In genomic region chr3:150469031-150469930, GRCh38 we compare ENCODE assay signal across 8 cellular contexts.
A peak's percentile ranks its signal among the peaks of the same experiment; 100 is the strongest.
DNase-seq lines count a peak whose midpoint lies in the region; ATAC-seq, FAIRE-seq and TF ChIP-seq lines count a peak whose summit lies in the region.
"Had no signal": no experiment of that assay in that cellular context is flagged by ENCODE, and none has a peak within 500 bp of the region (broad histone marks: within the 10 kb centered on the region; RNA-seq: fewer than 3 reads in every experiment).

No MANE protein-coding gene starts in this region.

- no peak for TF ChIP-seq CTCF in right lobe of liver (IDR thresholded peaks at IDR 0.05)
- TF ChIP-seq CTCF in D721Med (IDR thresholded peaks at IDR 0.05; ENCODE audit: insufficient read depth, missing control alignments) = no peak

- FAIRE-seq in HTR-8/SVneo (lab: Jason Lieb, UNC) (peak; percentile 83), D721Med (lab: Jason Lieb, UNC) (no peak)

- peak; percentile 84 for DNase-seq in HTR-8/SVneo (ENCODE audit: insufficient read length, low spot score)
- DNase-seq in brain pericyte (ENCODE audit: low read depth, low spot score) = peak; percentile 55
- DNase-seq in right lobe of liver = peak in 1 of 3 donors; percentile 21
- no peak for DNase-seq in D721Med (ENCODE audit: insufficient read length, low spot score)
- no peak for DNase-seq in NCI-H2227 (lab: John Stamatoyannopoulos, UW; ENCODE audit: unreplicated experiment)
- DNase-seq in activated CD4-positive, alpha-beta T cell treated with anti-CD3 and anti-CD28 coated beads for 4 hours = no peak
- DNase-seq: activated CD4-positive, alpha-beta T cell treated with anti-CD3 and anti-CD28 coated beads for 1 hour had no signal

- WGBS in right lobe of liver (ENCODE audit: insufficient coverage, low coverage, low lambda C conversion rate, missing lambda C conversion rate) = 83% methylated on average over 9 of the region's 15 CpGs
- 81% methylated on average over 15 of the region's 15 CpGs for WGBS in urinary bladder

- no peaks in the 10 kb centered on the region for H3K9me3 ChIP-seq in right lobe of liver

- no peak overlapping the region for H3K4me3 ChIP-seq in right lobe of liver
- no peak overlapping the region for H3K4me3 ChIP-seq in urinary bladder (ENCODE audit: low read depth, low read length)

- no peak for TF ChIP-seq POLR2A in right lobe of liver (IDR thresholded peaks at IDR 0.05)

- intact Hi-C loops in right lobe of liver (cut with DNase I) = no loop called here

- no peaks in the 10 kb centered on the region for H3K27me3 ChIP-seq in right lobe of liver

- ATAC-seq in right lobe of liver = peak; percentile 25 to 93 (median 40)

- H3K36me3 ChIP-seq in right lobe of liver (no peaks in the 10 kb centered on the region), urinary bladder (ENCODE audit: insufficient read depth) (no peaks in the 10 kb centered on the region)

- H3K4me1 ChIP-seq in right lobe of liver (no peaks in the 10 kb centered on the region), urinary bladder (ENCODE audit: insufficient read depth) (no peaks in the 10 kb centered on the region)

- H3K27ac ChIP-seq in right lobe of liver = no peak overlapping the region
- H3K27ac ChIP-seq in urinary bladder (ENCODE audit: low read depth) = peak overlapping the region; percentile 83

Comparison
In these comparisons a context has a peak if more than half of its experiments do, and no peak if none do; other contexts are left out.
1. DNase-seq: peak in HTR-8/SVneo (single experiment) and brain pericyte (single experiment); none in D721Med (single experiment), NCI-H2227 (single experiment) and activated CD4-positive, alpha-beta T cell treated with anti-CD3 and anti-CD28 coated beads for 4 hours (0 of 2).